ENCODE assay signal across 9 cellular contexts in the genomic region with DNA sequence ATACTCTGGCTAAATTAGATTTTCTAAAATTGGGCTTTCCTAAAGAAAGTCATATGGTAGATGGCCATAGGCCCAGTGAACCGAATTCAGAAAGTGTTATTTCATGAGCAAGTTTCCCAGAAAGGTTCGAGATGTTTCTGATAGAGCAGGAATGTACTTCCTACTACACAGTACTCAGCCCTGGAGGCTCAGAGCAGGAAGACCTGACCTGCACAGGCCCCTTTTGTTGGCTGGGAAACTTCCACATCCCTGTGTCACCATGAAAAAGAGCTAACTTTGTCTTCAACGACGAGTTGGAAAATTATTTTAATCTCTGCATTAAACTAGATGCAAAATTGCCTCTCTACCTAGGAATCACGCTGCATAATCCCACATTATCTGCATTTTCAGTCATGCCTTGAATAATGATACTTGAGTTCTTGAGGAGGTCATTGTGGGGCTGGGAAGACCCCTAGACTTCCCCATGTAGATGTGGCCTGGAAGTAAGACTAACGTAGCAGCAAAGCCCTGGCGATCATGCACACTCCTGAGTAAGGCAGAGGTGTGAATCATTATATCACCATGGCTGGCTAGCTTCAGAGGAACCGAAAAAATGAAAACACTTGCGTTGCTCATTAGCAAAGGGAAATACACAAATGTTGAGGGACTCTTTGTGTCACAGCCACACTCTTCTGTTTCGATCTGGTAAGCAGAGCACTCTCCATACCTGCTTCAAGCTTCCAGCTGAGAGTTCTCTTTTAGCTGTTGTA. TPM values are rescaled to one million over a fixed set of nuclear protein-coding genes. Genes with fewer than 3 reads are reported as not detected.
A peak's percentile ranks its signal among the peaks of the same experiment; 100 is the strongest.
DNase-seq lines count a peak whose midpoint lies in the region; ATAC-seq lines count a peak whose summit lies in the region.
"Had no signal": no experiment of that assay in that cellular context is flagged by ENCODE, and none has a peak within 500 bp of the region (broad histone marks: within the 10 kb centered on the region; RNA-seq: fewer than 3 reads in every experiment).

No MANE protein-coding gene starts in this region.

- peak overlapping the region; percentile 72 for H3K4me3 Mint-ChIP-seq in activated naive CD8-positive, alpha-beta T cell

- ATAC-seq in GM19023 (IDR thresholded peaks at IDR 0.05; ENCODE audit: unreplicated experiment) (peak; percentile 92), HG03060 (IDR thresholded peaks at IDR 0.05; ENCODE audit: low read depth, unreplicated experiment) (peak; percentile 98)

- H3K4me1 Mint-ChIP-seq in activated naive CD8-positive, alpha-beta T cell (ENCODE audit: low read depth): peaks cover 74% of the 10 kb centered on the region

- peak overlapping the region; percentile 88 for H3K27ac Mint-ChIP-seq in activated naive CD8-positive, alpha-beta T cell

- peaks cover 14% of the 10 kb centered on the region for H3K36me3 Mint-ChIP-seq in activated naive CD8-positive, alpha-beta T cell

- in situ Hi-C loops in ACHN (cut with HindIII; ENCODE audit: low pct_ligation_motif_present, low pct_unique_long_range_greater_than_20kb, low sequenced_read_pairs): no loop called here
- in situ Hi-C loops in G401 (cut with HindIII; ENCODE audit: low sequenced_read_pairs): no loop called here

- peak; percentile 2 for DNase-seq in AG20443 (ENCODE audit: low spot score)
- no peak for DNase-seq in ACHN
- DNase-seq in G401 (ENCODE audit: low spot score): no peak
- no peak for DNase-seq in A172 (ENCODE audit: low spot score)
- no peak for DNase-seq in NCI-H146 (lab: John Stamatoyannopoulos, UW)
- DNase-seq: heart right ventricle had no signal

- H3K9me3 Mint-ChIP-seq in activated naive CD8-positive, alpha-beta T cell (ENCODE audit: low read depth): no peaks in the 10 kb centered on the region

- no peaks in the 10 kb centered on the region for H3K27me3 Mint-ChIP-seq in activated naive CD8-positive, alpha-beta T cell

RNA-seq across cellular contexts. Expression of gene CMTM7, which starts 47.1 kb away (rescaled TPM):
- total RNA-seq in G401 (2014; rRNA removed; shearing (Covaris generic)): 4.5 and 12.4 TPM in 2 replicates
- 8.5 and 13.9 TPM in 2 replicates for total RNA-seq in A172 (2014; rRNA removed; shearing (Covaris generic))
